In the genomic region with DNA sequence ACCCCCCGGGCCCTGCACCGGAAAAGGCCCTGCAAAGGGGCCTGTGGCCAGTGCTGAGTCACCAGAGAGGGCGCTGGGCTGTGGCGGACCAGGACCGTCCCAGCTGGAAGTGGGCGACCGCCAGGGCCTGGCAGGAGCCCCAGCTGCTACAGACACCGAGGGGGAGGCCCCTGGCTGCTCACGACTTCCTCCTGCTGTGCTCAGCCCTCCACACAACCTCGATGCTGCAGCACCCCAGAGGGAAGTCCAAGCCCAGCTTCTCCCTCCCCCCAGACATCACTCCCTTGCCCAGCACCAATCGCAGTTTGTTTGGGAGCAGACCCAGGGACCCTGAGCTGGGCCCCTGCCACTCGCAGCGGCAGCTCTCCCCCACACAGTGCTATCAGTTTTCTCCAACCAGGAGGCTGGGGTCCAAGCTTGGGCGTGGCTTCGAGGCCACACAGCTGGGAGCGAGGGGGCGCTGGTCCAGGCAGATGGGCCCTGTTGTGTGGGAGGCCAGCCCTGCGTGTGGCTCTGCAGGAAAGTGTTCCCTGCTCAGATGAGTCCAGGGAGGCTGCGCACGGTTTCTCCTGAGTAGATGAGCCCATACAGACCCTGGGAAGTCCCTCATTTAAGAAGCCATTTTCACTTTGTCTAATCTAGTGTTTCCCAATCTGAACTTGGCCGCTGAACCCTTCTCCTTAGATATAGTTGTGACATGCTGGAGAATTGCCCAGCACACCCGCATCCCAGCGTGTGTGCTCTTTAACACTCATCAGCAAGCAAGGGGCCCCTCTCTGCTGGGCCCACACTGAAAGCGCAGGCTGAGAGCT, we compare ENCODE assay signal across 2 cellular contexts.
A peak's percentile ranks its signal among the peaks of the same experiment; 100 is the strongest.
TF ChIP-seq lines count a peak whose summit lies in the region.

No MANE protein-coding gene starts in this region.

TF ChIP-seq in WTC11, 78 proteins besides CTCF, POLR2A, EP300 and RAD21 (continued from another document):
- TF ChIP-seq, protein P1, sequence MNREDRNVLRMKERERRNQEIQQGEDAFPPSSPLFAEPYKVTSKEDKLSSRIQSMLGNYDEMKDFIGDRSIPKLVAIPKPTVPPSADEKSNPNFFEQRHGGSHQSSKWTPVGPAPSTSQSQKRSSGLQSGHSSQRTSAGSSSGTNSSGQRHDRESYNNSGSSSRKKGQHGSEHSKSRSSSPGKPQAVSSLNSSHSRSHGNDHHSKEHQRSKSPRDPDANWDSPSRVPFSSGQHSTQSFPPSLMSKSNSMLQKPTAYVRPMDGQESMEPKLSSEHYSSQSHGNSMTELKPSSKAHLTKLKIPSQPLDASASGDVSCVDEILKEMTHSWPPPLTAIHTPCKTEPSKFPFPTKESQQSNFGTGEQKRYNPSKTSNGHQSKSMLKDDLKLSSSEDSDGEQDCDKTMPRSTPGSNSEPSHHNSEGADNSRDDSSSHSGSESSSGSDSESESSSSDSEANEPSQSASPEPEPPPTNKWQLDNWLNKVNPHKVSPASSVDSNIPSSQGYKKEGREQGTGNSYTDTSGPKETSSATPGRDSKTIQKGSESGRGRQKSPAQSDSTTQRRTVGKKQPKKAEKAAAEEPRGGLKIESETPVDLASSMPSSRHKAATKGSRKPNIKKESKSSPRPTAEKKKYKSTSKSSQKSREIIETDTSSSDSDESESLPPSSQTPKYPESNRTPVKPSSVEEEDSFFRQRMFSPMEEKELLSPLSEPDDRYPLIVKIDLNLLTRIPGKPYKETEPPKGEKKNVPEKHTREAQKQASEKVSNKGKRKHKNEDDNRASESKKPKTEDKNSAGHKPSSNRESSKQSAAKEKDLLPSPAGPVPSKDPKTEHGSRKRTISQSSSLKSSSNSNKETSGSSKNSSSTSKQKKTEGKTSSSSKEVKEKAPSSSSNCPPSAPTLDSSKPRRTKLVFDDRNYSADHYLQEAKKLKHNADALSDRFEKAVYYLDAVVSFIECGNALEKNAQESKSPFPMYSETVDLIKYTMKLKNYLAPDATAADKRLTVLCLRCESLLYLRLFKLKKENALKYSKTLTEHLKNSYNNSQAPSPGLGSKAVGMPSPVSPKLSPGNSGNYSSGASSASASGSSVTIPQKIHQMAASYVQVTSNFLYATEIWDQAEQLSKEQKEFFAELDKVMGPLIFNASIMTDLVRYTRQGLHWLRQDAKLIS (CRISPR knock-in tag; IDR thresholded peaks at IDR 0.05; ENCODE audit: borderline replicate concordance): no peak
- TF ChIP-seq ZNF423 (CRISPR knock-in tag; IDR thresholded peaks at IDR 0.05) (peak; percentile 97), NR2C2 (CRISPR knock-in tag; IDR thresholded peaks at IDR 0.05) (no peak), IRF2 (CRISPR knock-in tag; IDR thresholded peaks at IDR 0.05; ENCODE audit: borderline replicate concordance, low read depth) (no peak)
- TF ChIP-seq, protein P2, sequence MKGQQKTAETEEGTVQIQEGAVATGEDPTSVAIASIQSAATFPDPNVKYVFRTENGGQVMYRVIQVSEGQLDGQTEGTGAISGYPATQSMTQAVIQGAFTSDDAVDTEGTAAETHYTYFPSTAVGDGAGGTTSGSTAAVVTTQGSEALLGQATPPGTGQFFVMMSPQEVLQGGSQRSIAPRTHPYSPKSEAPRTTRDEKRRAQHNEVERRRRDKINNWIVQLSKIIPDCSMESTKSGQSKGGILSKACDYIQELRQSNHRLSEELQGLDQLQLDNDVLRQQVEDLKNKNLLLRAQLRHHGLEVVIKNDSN (CRISPR knock-in tag; IDR thresholded peaks at IDR 0.05): no peak

TF ChIP-seq in H1, 55 proteins besides CTCF, POLR2A, EP300 and RAD21 (continued from another document):
- TF ChIP-seq ASH2L (IDR thresholded peaks at IDR 0.05; ENCODE audit: low read length): peak; percentile 31
- no peak for TF ChIP-seq BCL11A (IDR thresholded peaks at IDR 0.05; ENCODE audit: low read depth in 2 of 2, low read length in 2 of 2)
- no peak for TF ChIP-seq KDM4A (IDR thresholded peaks at IDR 0.05; ENCODE audit: low read depth, low read length, severe bottlenecking)
TF ChIP-seq in H1: peak in this region for 7.
